In the genomic region with DNA sequence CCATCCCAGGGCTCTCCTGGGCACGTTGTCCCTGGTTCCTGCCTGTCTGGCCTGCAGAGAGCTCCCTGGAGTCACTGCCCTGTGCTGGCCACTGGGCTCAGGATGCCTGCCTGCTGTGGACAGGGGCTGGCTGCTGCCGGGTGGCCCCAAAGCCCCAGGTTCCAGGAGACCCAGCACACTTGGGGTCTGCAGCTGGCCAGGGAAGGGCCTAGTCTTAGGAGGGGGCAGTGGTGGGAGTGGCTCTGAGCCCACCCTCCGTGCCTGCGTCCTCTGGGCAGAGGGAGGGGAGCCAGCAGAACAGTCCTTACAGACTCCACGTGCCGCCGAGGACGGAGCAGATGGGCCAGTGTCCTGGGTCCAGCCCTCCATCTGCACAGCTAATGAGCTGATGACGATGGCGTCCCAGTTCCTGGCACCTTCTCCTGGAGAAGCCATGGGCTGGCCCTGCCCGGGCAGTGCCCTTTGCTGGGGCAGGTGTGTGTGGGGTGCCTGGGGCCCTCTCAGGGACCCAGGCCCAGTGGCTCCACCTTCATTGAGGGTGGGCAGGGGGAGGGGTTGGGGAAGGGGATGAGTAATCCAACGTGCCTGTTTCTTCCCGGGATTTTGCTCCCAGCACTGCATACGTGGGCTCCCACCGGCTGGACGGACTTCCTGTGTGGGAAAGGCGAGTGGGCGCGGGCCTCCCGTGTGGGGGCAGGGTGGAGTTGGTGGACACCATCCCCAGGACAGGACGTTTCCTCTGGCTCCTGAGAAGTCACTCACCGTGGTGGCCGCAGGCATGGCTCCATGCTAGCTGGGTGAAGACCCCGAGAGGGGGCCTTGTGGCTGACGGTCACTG, we compare ENCODE assay signal across 25 cellular contexts. TPM values are rescaled to one million over a fixed set of nuclear protein-coding genes. Genes with fewer than 3 reads are reported as not detected.
A peak's percentile ranks its signal among the peaks of the same experiment; 100 is the strongest.
DNase-seq lines count a peak whose midpoint lies in the region; ATAC-seq, FAIRE-seq and TF ChIP-seq lines count a peak whose summit lies in the region.
"Had no signal": no experiment of that assay in that cellular context is flagged by ENCODE, and none has a peak within 500 bp of the region (broad histone marks: within the 10 kb centered on the region; RNA-seq: fewer than 3 reads in every experiment).

No MANE protein-coding gene starts in this region.

- no TSS peak for BruUV-seq in HepG2 (replicated peaks; lab: Mats Ljungman, UMichigan)

- H3K79me2 ChIP-seq in HepG2 (ENCODE audit: insufficient read depth, low read length), result no peaks in the 10 kb centered on the region

- no peak for TF ChIP-seq RAD21 in HepG2 (CRISPR knock-in tag; IDR thresholded peaks at IDR 0.05)

- no peak overlapping the region for H2AFZ ChIP-seq in HepG2 (ENCODE audit: low read length)

- H3K9ac ChIP-seq in HepG2 (ENCODE audit: insufficient read depth, low read depth, low read length), result no peak overlapping the region

- ATAC-seq in HepG2 (peak; percentile 6; the same call in 1 of the 3 replicates), right lobe of liver (no peak), HG02588 (IDR thresholded peaks at IDR 0.05; ENCODE audit: unreplicated experiment) (no peak)
- ATAC-seq in natural killer cell treated with Interleukin-12 subunit alpha and Interleukin-12 subunit beta and Interleukin-15 and Interleukin-18, amount 100 ng/mL, for 72 hours, result no peak
- ATAC-seq: T-helper 17 cell had no signal

- H4K20me1 ChIP-seq in HepG2 (ENCODE audit: insufficient read depth, low read length), result 0 out of 2 replicates have a peak, but pooled peaks cover 3% of the 10 kb centered on the region

- no peak overlapping the region for H3K27ac ChIP-seq in HepG2 (ENCODE audit: extremely low read length, insufficient read depth, low read length)
- no peak overlapping the region for H3K27ac ChIP-seq in right lobe of liver
- no peak overlapping the region for H3K27ac ChIP-seq in esophagus muscularis mucosa (replicated peaks in 1 of 4)

- no peak overlapping the region for H3K4me3 ChIP-seq in HepG2 (replicated peaks in 1 of 3; ENCODE audit: insufficient read depth in 1 of 3, low read depth in 2 of 3, low read length in 3 of 3)
- no peak overlapping the region for H3K4me3 ChIP-seq in right lobe of liver
- no peak overlapping the region for H3K4me3 ChIP-seq in esophagus muscularis mucosa

- H3K36me3 ChIP-seq in HepG2 (replicated peaks in 1 of 2; ENCODE audit: control insufficient read depth in 1 of 2, insufficient read depth in 2 of 2, low read length in 2 of 2) (no peaks in the 10 kb centered on the region), right lobe of liver (no peaks in the 10 kb centered on the region), esophagus muscularis mucosa (no peaks in the 10 kb centered on the region)
- H3K36me3 ChIP-seq: BE2C had no signal

- POLR2A ChIA-PET in HepG2 (lab: Yijun Ruan, JAX), result no interaction called here

- TF ChIP-seq EP300 in HepG2 (IDR thresholded peaks at IDR 0.05; ENCODE audit: low read depth in 2 of 2, low read length in 2 of 2) (no peak), HepG2 (CRISPR knock-in tag; IDR thresholded peaks at IDR 0.05; ENCODE audit: borderline replicate concordance) (no peak), esophagus muscularis mucosa (IDR thresholded peaks at IDR 0.05) (no peak)

- no peak overlapping the region for H3K4me2 ChIP-seq in HepG2 (ENCODE audit: low read depth, low read length)

- in situ Hi-C loops in HepG2 (cut with HindIII; ENCODE audit: extremely low pct_ligation_motif_present, low pct_unique_long_range_greater_than_20kb), result no loop called here

- H3K4me1 ChIP-seq in HepG2 (ENCODE audit: insufficient read depth, low read length) (no peaks in the 10 kb centered on the region), right lobe of liver (peaks cover 0 to 3% (median 0%) of the 10 kb centered on the region in 4 donors), esophagus muscularis mucosa (peaks cover 0 to 12% (median 4%) of the 10 kb centered on the region in 4 donors)
- H3K4me1 ChIP-seq: Caco-2 had no signal

- H3K27ac Mint-ChIP-seq in natural killer cell treated with Interleukin-12 subunit alpha and Interleukin-12 subunit beta and Interleukin-15 and Interleukin-18, amount 100 ng/mL, for 72 hours, result no peak overlapping the region
- H3K27ac Mint-ChIP-seq: CD4-positive, alpha-beta memory T cell; T-helper 17 cell had no signal

- H3K4me1 Mint-ChIP-seq in natural killer cell treated with Interleukin-12 subunit alpha and Interleukin-12 subunit beta and Interleukin-15 and Interleukin-18, amount 100 ng/mL, for 72 hours (ENCODE audit: low read depth in 2 of 2), result no peaks in the 10 kb centered on the region

- H3K4me3 Mint-ChIP-seq in natural killer cell treated with Interleukin-12 subunit alpha and Interleukin-12 subunit beta and Interleukin-15 and Interleukin-18, amount 100 ng/mL, for 72 hours, result no peak overlapping the region
- H3K4me3 Mint-ChIP-seq: T-helper 17 cell had no signal

- H3K9me3 ChIP-seq in HepG2 (ENCODE audit: low read length) (no peaks in the 10 kb centered on the region), right lobe of liver (no peaks in the 10 kb centered on the region), esophagus muscularis mucosa (no peaks in the 10 kb centered on the region)
- H3K9me3 ChIP-seq: BE2C, Caco-2 had no signal

- no peaks in the 10 kb centered on the region for H3K27me3 Mint-ChIP-seq in natural killer cell treated with Interleukin-12 subunit alpha and Interleukin-12 subunit beta and Interleukin-15 and Interleukin-18, amount 100 ng/mL, for 72 hours
- H3K27me3 Mint-ChIP-seq: CD4-positive, alpha-beta memory T cell; T-helper 17 cell had no signal

- 0% methylated on average over 1 of the region's 25 CpGs for WGBS in HepG2 (ENCODE audit: low lambda C conversion rate)
- no CpG with 5 or more reads among the region's 25 CpGs for whole genome bisulfite sequencing in right lobe of liver (ENCODE audit: insufficient coverage, low coverage, low lambda C conversion rate, missing lambda C conversion rate)
- 55% methylated on average over 8 of the region's 25 CpGs for WGBS in esophagus muscularis mucosa

- CTCF ChIA-PET in HepG2 (lab: Yijun Ruan, JAX; ENCODE audit: low intra/inter-chr PET ratio, low total read pairs), result no interaction called here

- H3K27me3 ChIP-seq in HepG2 (ENCODE audit: control insufficient read depth in 1 of 2, insufficient read depth in 2 of 2, low read length in 2 of 2), result peaks cover 19 to 79% of the 10 kb centered on the region in 2 experiments
- H3K27me3 ChIP-seq in right lobe of liver, result peaks cover 0 to 8% of the 10 kb centered on the region in 2 donors
- H3K27me3 ChIP-seq in esophagus muscularis mucosa, result peaks cover 0 to 97% (median 15%) of the 10 kb centered on the region in 4 donors
- H3K27me3 ChIP-seq: BE2C had no signal

- no peaks in the 10 kb centered on the region for H3K9me3 Mint-ChIP-seq in natural killer cell treated with Interleukin-12 subunit alpha and Interleukin-12 subunit beta and Interleukin-15 and Interleukin-18, amount 100 ng/mL, for 72 hours
- H3K9me3 Mint-ChIP-seq: CD4-positive, alpha-beta memory T cell had no signal

- DNase-seq in HepG2 (ENCODE audit: low spot score) (no peak), right lobe of liver (no peak), NCI-H69 (lab: John Stamatoyannopoulos, UW) (peak; percentile 11), cerebellar nuclear complex (lab: John Stamatoyannopoulos, UW) (peak; percentile 40 to 70), esophagus muscularis mucosa (ENCODE audit: extremely low spot score) (no peak)
- no peak for DNase-seq in natural killer cell treated with Interleukin-12 subunit alpha and Interleukin-12 subunit beta and Interleukin-15 and Interleukin-18, amount 100 ng/mL, for 72 hours (ENCODE audit: low spot score)
- DNase-seq: BE2C; Caco-2; CD4-positive, alpha-beta memory T cell; DMS153; GF-D8; KG1; NCI-H1092 treated with DMSO at 0.1 percent for 48 hours; NCI-H146; NCI-H2029; NCI-H2227 treated with DMSO at 0.1 percent for 48 hours; NCI-H510A; NCI-H748 treated with DMSO at 0.1 percent for 48 hours; Right ventricle myocardium superior; SW 1271; T-helper 17 cell had no signal

- TF ChIP-seq POLR2A in HepG2 (IDR thresholded peaks at IDR 0.05; ENCODE audit: insufficient read depth in 1 of 2, low read depth in 2 of 2, low read length in 2 of 2), result no peak
- TF ChIP-seq POLR2A in right lobe of liver (IDR thresholded peaks at IDR 0.05), result no peak
- TF ChIP-seq POLR2A in esophagus muscularis mucosa (IDR thresholded peaks at IDR 0.05; ENCODE audit: low read depth), result no peak

- FAIRE-seq in HepG2 (lab: Jason Lieb, UNC), result no peak
- FAIRE-seq: H1 had no signal

- intact Hi-C loops in HepG2 (cut with micrococcal nuclease; ENCODE audit: unreplicated experiment), result no loop called here
- intact Hi-C loops in right lobe of liver (cut with DNase I), result no loop called here
- intact Hi-C loops in esophagus muscularis mucosa (cut with DNase I), result no loop called here

- TF ChIP-seq CTCF in HepG2 (CRISPR knock-in tag; IDR thresholded peaks at IDR 0.05) (no peak), right lobe of liver (IDR thresholded peaks at IDR 0.05) (no peak), esophagus muscularis mucosa (IDR thresholded peaks at IDR 0.05) (no peak)

- H3K36me3 Mint-ChIP-seq in natural killer cell treated with Interleukin-12 subunit alpha and Interleukin-12 subunit beta and Interleukin-15 and Interleukin-18, amount 100 ng/mL, for 72 hours, result no peaks in the 10 kb centered on the region
- H3K36me3 Mint-ChIP-seq: CD4-positive, alpha-beta memory T cell had no signal

RNA-seq across cellular contexts. Expression of gene PLCH2, which starts 6.8 kb away (rescaled TPM):
- 0.14 and 0.15 TPM in 2 replicates for total RNA-seq in HepG2 (2016; rRNA removed; fragmentation: Illumina TruSeq; extraction: Trizol)
- total RNA-seq in HepG2 (2016; cell fraction: cytosol; rRNA removed; fragmentation: Illumina TruSeq; extraction: Trizol; ENCODE audit: low read depth), result under 0.01 TPM in 1 of 2 replicates, not detected in the other
- 0.12 and 0.22 TPM in 2 replicates for total RNA-seq in HepG2 (2016; cell fraction: insoluble cytoplasmic fraction; rRNA removed; fragmentation: Illumina TruSeq; extraction: Trizol)
- total RNA-seq in HepG2 (2016; cell fraction: membrane; rRNA removed; fragmentation: Illumina TruSeq; extraction: Trizol), result 0.06 and 0.10 TPM in 2 replicates
- 0.19 and 0.22 TPM in 2 replicates for total RNA-seq in HepG2 (2016; cell fraction: nucleus; rRNA removed; fragmentation: Illumina TruSeq; extraction: Trizol)
- 0.67 and 1.3 TPM in 2 replicates for polyA plus RNA-seq in HepG2 (2011; rRNA removed)
- 0.32 and 0.78 TPM in 2 replicates for polyA plus RNA-seq in HepG2 (2011; cell fraction: cytosol; rRNA removed)
- 6.0 and 6.1 TPM in 2 replicates for polyA plus RNA-seq in HepG2 (2011; cell fraction: nucleus; rRNA removed)
- polyA plus RNA-seq in HepG2 (2012), result 0.11 and 0.15 TPM in 2 replicates
- polyA plus RNA-seq in HepG2 (2016; cell fraction: cytosol; fragmentation: Illumina TruSeq; extraction: Trizol; ENCODE audit: low read depth), result 0.05 TPM in 1 of 2 replicates, not detected in the other
- polyA plus RNA-seq in HepG2 (2016; cell fraction: insoluble cytoplasmic fraction; fragmentation: Illumina TruSeq; extraction: Trizol; ENCODE audit: low read depth), result 0.10 and 0.20 TPM in 2 replicates
- polyA plus RNA-seq in HepG2 (2016; cell fraction: membrane; fragmentation: Illumina TruSeq; extraction: Trizol; ENCODE audit: low read depth), result 0.07 TPM in 1 of 2 replicates, not detected in the other
- 0.37 and 0.83 TPM in 2 replicates for polyA plus RNA-seq in HepG2 (2016; cell fraction: nucleus; fragmentation: Illumina TruSeq; extraction: Trizol; ENCODE audit: insufficient read depth, low read depth)
- 1.2 TPM in 1 of 2 replicates, not detected in the other for polyA minus RNA-seq in HepG2 (2011; rRNA and poly(A)+ RNA removed; ENCODE audit: low replicate concordance)
- 0.20 TPM in 1 of 2 replicates, not detected in the other for polyA minus RNA-seq in HepG2 (2011; cell fraction: cytosol; rRNA and poly(A)+ RNA removed)
- polyA minus RNA-seq in HepG2 (2011; cell fraction: nucleus; rRNA and poly(A)+ RNA removed), result 0.90 and 1.2 TPM in 2 replicates
- total RNA-seq in right lobe of liver, result 1 to 10 TPM in 5 of 6 experiments, under 1 TPM in 1; 0.37 to 4.6 (median 2.3) TPM
- total RNA-seq in natural killer cell treated with Interleukin-12 subunit alpha and Interleukin-12 subunit beta and Interleukin-15 and Interleukin-18, amount 100 ng/mL, for 72 hours, result 1 to 10 TPM; 5.5 to 6.9 TPM
- under 1 TPM; 0.06 to 0.42 (median 0.26) TPM for total RNA-seq in esophagus muscularis mucosa
- total RNA-seq: A673, SK-MEL-5 had no signal

RNA-seq across cellular contexts. Expression of gene PEX10, which starts 57.0 kb away (rescaled TPM):
- total RNA-seq in HepG2 (2016; rRNA removed; fragmentation: Illumina TruSeq; extraction: Trizol), result 38.3 and 39.6 TPM in 2 replicates
- total RNA-seq in HepG2 (2016; cell fraction: cytosol; rRNA removed; fragmentation: Illumina TruSeq; extraction: Trizol; ENCODE audit: low read depth), result 20.2 and 25.8 TPM in 2 replicates
- total RNA-seq in HepG2 (2016; cell fraction: insoluble cytoplasmic fraction; rRNA removed; fragmentation: Illumina TruSeq; extraction: Trizol), result 37.8 and 38.9 TPM in 2 replicates
- total RNA-seq in HepG2 (2016; cell fraction: membrane; rRNA removed; fragmentation: Illumina TruSeq; extraction: Trizol), result 53.4 and 59.7 TPM in 2 replicates
- 27.1 and 27.5 TPM in 2 replicates for total RNA-seq in HepG2 (2016; cell fraction: nucleus; rRNA removed; fragmentation: Illumina TruSeq; extraction: Trizol)
- 16.1 and 21.0 TPM in 2 replicates for polyA plus RNA-seq in HepG2 (2011; rRNA removed)
- polyA plus RNA-seq in HepG2 (2011; cell fraction: cytosol; rRNA removed), result 16.3 and 20.9 TPM in 2 replicates
- 49.0 and 57.5 TPM in 2 replicates for polyA plus RNA-seq in HepG2 (2011; cell fraction: nucleus; rRNA removed)
- polyA plus RNA-seq in HepG2 (2012), result 13.3 and 14.5 TPM in 2 replicates
- polyA plus RNA-seq in HepG2 (2016; cell fraction: cytosol; fragmentation: Illumina TruSeq; extraction: Trizol; ENCODE audit: low read depth), result 27.1 and 37.0 TPM in 2 replicates
- polyA plus RNA-seq in HepG2 (2016; cell fraction: insoluble cytoplasmic fraction; fragmentation: Illumina TruSeq; extraction: Trizol; ENCODE audit: low read depth), result 36.5 and 40.8 TPM in 2 replicates
- polyA plus RNA-seq in HepG2 (2016; cell fraction: membrane; fragmentation: Illumina TruSeq; extraction: Trizol; ENCODE audit: low read depth), result 47.4 and 49.9 TPM in 2 replicates
- polyA plus RNA-seq in HepG2 (2016; cell fraction: nucleus; fragmentation: Illumina TruSeq; extraction: Trizol; ENCODE audit: insufficient read depth, low read depth), result 44.7 and 46.3 TPM in 2 replicates
- 15.3 and 46.5 TPM in 2 replicates for polyA minus RNA-seq in HepG2 (2011; rRNA and poly(A)+ RNA removed; ENCODE audit: low replicate concordance)
- 9.7 and 12.0 TPM in 2 replicates for polyA minus RNA-seq in HepG2 (2011; cell fraction: cytosol; rRNA and poly(A)+ RNA removed)
- polyA minus RNA-seq in HepG2 (2011; cell fraction: nucleus; rRNA and poly(A)+ RNA removed), result 18.4 and 20.1 TPM in 2 replicates
- total RNA-seq in right lobe of liver, result 10 to 100 TPM in 3 of 6 experiments, 1 to 10 TPM in 3; 7.4 to 24.3 (median 10.5) TPM
- total RNA-seq in natural killer cell treated with Interleukin-12 subunit alpha and Interleukin-12 subunit beta and Interleukin-15 and Interleukin-18, amount 100 ng/mL, for 72 hours, result 10 to 100 TPM; 10.7 to 18.9 TPM
- total RNA-seq in esophagus muscularis mucosa, result 10 to 100 TPM; 14.2 to 27.1 (median 20.3) TPM

RNA-seq across cellular contexts. Expression of gene PANK4, which starts 57.1 kb away (rescaled TPM):
- 9.2 and 19.3 TPM in 2 replicates for total RNA-seq in HepG2 (2016; rRNA removed; fragmentation: Illumina TruSeq; extraction: Trizol)
- 15.2 and 19.7 TPM in 2 replicates for total RNA-seq in HepG2 (2016; cell fraction: cytosol; rRNA removed; fragmentation: Illumina TruSeq; extraction: Trizol; ENCODE audit: low read depth)
- total RNA-seq in HepG2 (2016; cell fraction: insoluble cytoplasmic fraction; rRNA removed; fragmentation: Illumina TruSeq; extraction: Trizol), result 9.5 and 17.6 TPM in 2 replicates
- 5.3 and 5.7 TPM in 2 replicates for total RNA-seq in HepG2 (2016; cell fraction: membrane; rRNA removed; fragmentation: Illumina TruSeq; extraction: Trizol)
- total RNA-seq in HepG2 (2016; cell fraction: nucleus; rRNA removed; fragmentation: Illumina TruSeq; extraction: Trizol), result 19.2 TPM in 2 replicates
- polyA plus RNA-seq in HepG2 (2011; rRNA removed), result 17.2 and 17.4 TPM in 2 replicates
- 7.9 and 10.5 TPM in 2 replicates for polyA plus RNA-seq in HepG2 (2011; cell fraction: cytosol; rRNA removed)
- 84.3 and 91.7 TPM in 2 replicates for polyA plus RNA-seq in HepG2 (2011; cell fraction: nucleus; rRNA removed)
- polyA plus RNA-seq in HepG2 (2012), result 11.1 and 12.3 TPM in 2 replicates
- 0.83 and 1.3 TPM in 2 replicates for polyA plus RNA-seq in HepG2 (2016; cell fraction: cytosol; fragmentation: Illumina TruSeq; extraction: Trizol; ENCODE audit: low read depth)
- polyA plus RNA-seq in HepG2 (2016; cell fraction: insoluble cytoplasmic fraction; fragmentation: Illumina TruSeq; extraction: Trizol; ENCODE audit: low read depth), result 6.9 and 9.3 TPM in 2 replicates
- 1.5 and 2.2 TPM in 2 replicates for polyA plus RNA-seq in HepG2 (2016; cell fraction: membrane; fragmentation: Illumina TruSeq; extraction: Trizol; ENCODE audit: low read depth)
- 33.9 and 43.9 TPM in 2 replicates for polyA plus RNA-seq in HepG2 (2016; cell fraction: nucleus; fragmentation: Illumina TruSeq; extraction: Trizol; ENCODE audit: insufficient read depth, low read depth)
- polyA minus RNA-seq in HepG2 (2011; rRNA and poly(A)+ RNA removed; ENCODE audit: low replicate concordance), result 27.8 and 43.6 TPM in 2 replicates
- polyA minus RNA-seq in HepG2 (2011; cell fraction: cytosol; rRNA and poly(A)+ RNA removed), result 14.8 and 18.2 TPM in 2 replicates
- polyA minus RNA-seq in HepG2 (2011; cell fraction: nucleus; rRNA and poly(A)+ RNA removed), result 56.7 and 65.1 TPM in 2 replicates
- total RNA-seq in right lobe of liver, result 10 to 100 TPM in 5 of 6 experiments, 1 to 10 TPM in 1; 9.6 to 18.9 (median 13.4) TPM
- total RNA-seq in natural killer cell treated with Interleukin-12 subunit alpha and Interleukin-12 subunit beta and Interleukin-15 and Interleukin-18, amount 100 ng/mL, for 72 hours, result 10 to 100 TPM; 37.7 to 70.5 TPM
- 10 to 100 TPM; 22.5 to 48.9 (median 37.9) TPM for total RNA-seq in esophagus muscularis mucosa

Comparison
In these comparisons a context has a peak if more than half of its experiments do, and no peak if none do; other contexts are left out.
1. DNase-seq: peak in NCI-H69 (single experiment) and cerebellar nuclear complex (2 of 2); none in HepG2 (single experiment), right lobe of liver (0 of 3), natural killer cell treated with Interleukin-12 subunit alpha and Interleukin-12 subunit beta and Interleukin-15 and Interleukin-18, amount 100 ng/mL, for 72 hours (single experiment) and esophagus muscularis mucosa (single experiment).